Comparison of ENCODE assay signal across 8 cellular contexts in the genomic region with DNA sequence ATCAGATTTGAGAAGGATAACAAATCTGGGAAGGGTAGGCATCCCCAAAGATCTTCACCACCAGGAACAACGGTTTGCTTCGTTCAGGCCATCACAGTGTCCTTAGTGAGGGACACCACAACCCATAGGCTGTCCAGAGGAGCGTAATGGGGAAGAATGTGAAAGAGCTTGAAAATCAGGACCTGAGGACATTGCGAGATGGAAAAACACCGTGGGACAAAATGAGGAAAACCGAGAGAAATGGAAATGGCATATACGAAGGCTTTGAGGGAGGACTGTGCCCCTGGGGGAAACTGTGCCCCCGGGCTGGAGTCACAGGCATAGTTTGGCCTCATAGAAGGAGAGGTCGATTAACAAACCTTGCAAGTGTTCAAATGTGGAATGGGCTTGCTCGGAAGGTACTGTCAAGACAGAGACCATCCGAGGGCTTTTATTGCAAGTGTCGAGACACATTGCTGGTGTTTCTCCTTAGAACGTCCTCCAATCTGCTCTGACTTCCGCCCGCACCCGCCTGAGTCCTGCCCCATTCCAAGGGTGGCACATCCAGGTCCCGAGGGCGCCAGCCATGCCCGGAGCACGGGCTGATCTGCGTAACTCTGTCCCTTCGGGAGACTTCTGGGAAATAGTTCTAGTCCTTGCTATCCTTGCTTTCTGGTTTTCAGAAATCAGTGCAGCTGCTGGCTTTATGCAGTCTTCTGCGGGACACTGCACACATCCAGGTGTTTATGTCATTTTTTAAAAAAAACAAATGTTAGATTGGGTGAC. TPM values are rescaled to one million over a fixed set of nuclear protein-coding genes. Genes with fewer than 3 reads are reported as not detected.
DNase-seq lines count a peak whose midpoint lies in the region; ATAC-seq and TF ChIP-seq lines count a peak whose summit lies in the region.

No MANE protein-coding gene starts in this region.

- H3K27me3 ChIP-seq in Peyer's patch (no peaks in the 10 kb centered on the region), adipocyte (replicated peaks; ENCODE audit: control insufficient read depth, insufficient read depth, low read length) (no peaks in the 10 kb centered on the region)

- H3K36me3 ChIP-seq in Peyer's patch (no peaks in the 10 kb centered on the region), adipocyte (ENCODE audit: control insufficient read depth, insufficient read depth, low read length, severe bottlenecking) (no peaks in the 10 kb centered on the region)

- intact Hi-C loops in left ventricle myocardium superior (cut with micrococcal nuclease) = no loop called here
- intact Hi-C loops in posterior cingulate gyrus (cut with DNase I) = loop anchor here (5.0 kb wide), 2 partner anchors 42 to 117 kb away; partner anchors contain the start of gene ATP6V1D

- H3K4me3 ChIP-seq in Peyer's patch (peak overlapping the region; percentile 78 to 91 (median 86)), adipocyte (ENCODE audit: low read length) (peak overlapping the region; percentile 91)

- peak overlapping the region; percentile 86 to 98 (median 98) for H3K27ac ChIP-seq in Peyer's patch

- peak overlapping the region; percentile 95 for H3K9ac ChIP-seq in adipocyte (ENCODE audit: low read length)

- H3K4me1 ChIP-seq in Peyer's patch (peaks cover 0 to 9% (median 3%) of the 10 kb centered on the region in 4 donors), adipocyte (ENCODE audit: control insufficient read depth, insufficient read depth, low read length) (peaks cover 14% of the 10 kb centered on the region)

- DNase-seq in SIG-M5 treated with dmso at 0.1 percent for 504 hours (lab: John Stamatoyannopoulos, UW; ENCODE audit: unreplicated experiment) (peak; percentile 33), SIG-M5 (lab: John Stamatoyannopoulos, UW) (no peak), Peyer's patch (peak; percentile 42 to 85 (median 85)), adipocyte (ENCODE audit: low read depth) (peak; percentile 70), left ventricle myocardium superior (peak; percentile 73), posterior cingulate gyrus (peak; percentile 27 to 91 (median 46)), NCI-H1048 (lab: John Stamatoyannopoulos, UW) (no peak)

- H3K9me3 ChIP-seq in Peyer's patch = no peaks in the 10 kb centered on the region
- no peaks in the 10 kb centered on the region for H3K9me3 ChIP-seq in adipocyte (ENCODE audit: control insufficient read depth, low read length)

- no peak for TF ChIP-seq POLR2A in Peyer's patch (IDR thresholded peaks at IDR 0.05)

- no peak for TF ChIP-seq CTCF in Peyer's patch (IDR thresholded peaks at IDR 0.05)

- ATAC-seq in HG03103 (IDR thresholded peaks at IDR 0.05; ENCODE audit: low read depth, unreplicated experiment) (peak; percentile 13), left ventricle myocardium superior (peak; percentile 55)

RNA-seq across cellular contexts. Expression of gene PALS1, which starts 0.9 kb away (rescaled TPM):
- 10 to 100 TPM; 36.3 to 95.1 (median 61.1) TPM for total RNA-seq in Peyer's patch
- 16.2 TPM for total RNA-seq in left ventricle myocardium superior

RNA-seq across cellular contexts. Expression of gene GARIN2, which starts 51.1 kb away (rescaled TPM):
- total RNA-seq in Peyer's patch = under 1 TPM in 1 of 4 donors, not detected in 3; 0.67 TPM
- total RNA-seq in left ventricle myocardium superior = not detected

Comparison
In these comparisons a context has a peak if more than half of its experiments do, and no peak if none do; other contexts are left out.
1. DNase-seq: peak in SIG-M5 treated with dmso at 0.1 percent for 504 hours (single experiment), Peyer's patch (3 of 3), adipocyte (single experiment), left ventricle myocardium superior (single experiment) and posterior cingulate gyrus (10 of 10); none in SIG-M5 (single experiment) and NCI-H1048 (single experiment).